ENCODE assay signal across 8 cellular contexts in genomic region chr10:101843032-101843991, GRCh38. TPM values are rescaled to one million over a fixed set of nuclear protein-coding genes. Genes with fewer than 3 reads are reported as not detected.
A peak's percentile ranks its signal among the peaks of the same experiment; 100 is the strongest.
DNase-seq lines count a peak whose midpoint lies in the region; ATAC-seq and TF ChIP-seq lines count a peak whose summit lies in the region.

Gene KCNIP2, minus strand, starts transcription at chr10:101843800. Its CDS starts 232 bp downstream, at chr10:101843568.

- H3K4me1 ChIP-seq in fibroblast of lung (ENCODE audit: control insufficient read depth, extremely low read depth, insufficient read depth, low read length) = no peaks in the 10 kb centered on the region

- H4K20me1 ChIP-seq in fibroblast of lung (ENCODE audit: control insufficient read depth, extremely low read depth, insufficient read depth, low read length) = no peaks in the 10 kb centered on the region

- no peak within 1 kb of the TSS for H2AFZ ChIP-seq in fibroblast of lung (ENCODE audit: low read length)

- no peak within 1 kb of the TSS for H3K27ac ChIP-seq in fibroblast of lung (ENCODE audit: insufficient read depth, low read length)

- TF ChIP-seq CTCF in GM12875 (IDR thresholded peaks at IDR 0.05; ENCODE audit: borderline replicate concordance, insufficient read depth, low read depth, low read length) (peak; percentile 79), fibroblast of lung (conservative IDR thresholded peaks at IDR 0.05 in 1 of 2, IDR thresholded peaks at IDR 0.05 in 1 of 2; ENCODE audit: low read depth in 1 of 2, low read length in 2 of 2) (peak; percentile 27 to 40), omental fat pad (IDR thresholded peaks at IDR 0.05) (no peak)

- no peaks in the 10 kb centered on the region for H3K79me2 ChIP-seq in fibroblast of lung (ENCODE audit: control insufficient read depth, insufficient read depth, low read length)

- no peaks in the 10 kb centered on the region for H3K9me3 Mint-ChIP-seq in activated T-helper 1 cell treated with anti-CD3 and anti-CD28 coated beads, Interleukin-12 subunit alpha, Interleukin-12 subunit beta, Interleukin-2, Interleukin-4 antibody, amounts not matched to agents 30 ng/mL and 10 ng/mL and 1 ng/mL, durations not matched to agents 14 hours and 24 hours and 36 hours

- peak within 1 kb of the TSS; percentile 14 for H3K27ac Mint-ChIP-seq in activated T-helper 1 cell treated with anti-CD3 and anti-CD28 coated beads, Interleukin-12 subunit alpha, Interleukin-12 subunit beta, Interleukin-2, Interleukin-4 antibody, amounts not matched to agents 30 ng/mL and 10 ng/mL and 1 ng/mL, durations not matched to agents 14 hours and 24 hours and 36 hours

- H3K4me1 Mint-ChIP-seq in activated T-helper 1 cell treated with anti-CD3 and anti-CD28 coated beads, Interleukin-12 subunit alpha, Interleukin-12 subunit beta, Interleukin-2, Interleukin-4 antibody, amounts not matched to agents 30 ng/mL and 10 ng/mL and 1 ng/mL, durations not matched to agents 14 hours and 24 hours and 36 hours (ENCODE audit: low read depth) = peaks cover 53% of the 10 kb centered on the region

- H3K27me3 ChIP-seq in fibroblast of lung (ENCODE audit: control insufficient read depth, insufficient read depth, low read length) (no peaks in the 10 kb centered on the region), MG63 (no peaks in the 10 kb centered on the region)

- no peak within 1 kb of the TSS for H3K4me2 ChIP-seq in fibroblast of lung (ENCODE audit: extremely low read depth, insufficient read depth, low read length)

- peak within 1 kb of the TSS; percentile 53 for H3K4me3 ChIP-seq in GM12875 (ENCODE audit: low read depth, low read length)
- no peak within 1 kb of the TSS for H3K4me3 ChIP-seq in fibroblast of lung (replicated peaks in 1 of 4; ENCODE audit: control extremely low read depth in 1 of 4, insufficient read depth in 1 of 4, low read depth in 3 of 4, low read length in 4 of 4)
- H3K4me3 ChIP-seq in MG63 = no peak within 1 kb of the TSS

- H3K36me3 ChIP-seq in fibroblast of lung (ENCODE audit: control insufficient read depth, insufficient read depth, low read length) = peaks cover 2% of the 10 kb centered on the region
- no peaks in the 10 kb centered on the region for H3K36me3 ChIP-seq in MG63

- no peak for ATAC-seq in omental fat pad (ENCODE audit: low FRiP score)
- ATAC-seq in GM21717 (IDR thresholded peaks at IDR 0.05; ENCODE audit: unreplicated experiment) = no peak

- DNase-seq in NCI-H510A treated with DMSO at 0.1 percent for 48 hours (lab: John Stamatoyannopoulos, UW) (peak; percentile 40), fibroblast of lung (ENCODE audit: low read depth in 2 of 2) (no peak), omental fat pad (ENCODE audit: low spot score) (no peak), epidermal melanocyte (ENCODE audit: insufficient read length, low spot score) (no peak), MG63 (no peak)
- peak; percentile 37 for DNase-seq in activated T-helper 1 cell treated with anti-CD3 and anti-CD28 coated beads, Interleukin-12 subunit alpha, Interleukin-12 subunit beta, Interleukin-2, Interleukin-4 antibody, amounts not matched to agents 30 ng/mL and 10 ng/mL and 1 ng/mL, durations not matched to agents 14 hours and 24 hours and 36 hours (ENCODE audit: low spot score)

- peaks cover 10% of the 10 kb centered on the region for H3K36me3 Mint-ChIP-seq in activated T-helper 1 cell treated with anti-CD3 and anti-CD28 coated beads, Interleukin-12 subunit alpha, Interleukin-12 subunit beta, Interleukin-2, Interleukin-4 antibody, amounts not matched to agents 30 ng/mL and 10 ng/mL and 1 ng/mL, durations not matched to agents 14 hours and 24 hours and 36 hours (ENCODE audit: low read depth)

- peaks cover 18% of the 10 kb centered on the region for H3K27me3 Mint-ChIP-seq in activated T-helper 1 cell treated with anti-CD3 and anti-CD28 coated beads, Interleukin-12 subunit alpha, Interleukin-12 subunit beta, Interleukin-2, Interleukin-4 antibody, amounts not matched to agents 30 ng/mL and 10 ng/mL and 1 ng/mL, durations not matched to agents 14 hours and 24 hours and 36 hours (ENCODE audit: insufficient read depth)

- H3K4me3 Mint-ChIP-seq in activated T-helper 1 cell treated with anti-CD3 and anti-CD28 coated beads, Interleukin-12 subunit alpha, Interleukin-12 subunit beta, Interleukin-2, Interleukin-4 antibody, amounts not matched to agents 30 ng/mL and 10 ng/mL and 1 ng/mL, durations not matched to agents 14 hours and 24 hours and 36 hours = peak within 1 kb of the TSS; percentile 72

- H3K9me3 ChIP-seq in fibroblast of lung (ENCODE audit: control insufficient read depth, insufficient read depth, low read depth, low read length) (no peaks in the 10 kb centered on the region), MG63 (no peaks in the 10 kb centered on the region)

- intact Hi-C loops in activated T-helper 1 cell treated with anti-CD3 and anti-CD28 coated beads, Interleukin-12 subunit alpha, Interleukin-12 subunit beta, Interleukin-2, Interleukin-4 antibody, amounts not matched to agents 30 ng/mL and 10 ng/mL and 1 ng/mL, durations not matched to agents 14 hours and 24 hours and 36 hours (cut with micrococcal nuclease) = loop anchor here (2.0 to 5.0 kb wide), 2 partner anchors 15 to 659 kb away; partner anchors contain the start of genes ACTR1A and SUFU

- H3K9ac ChIP-seq in fibroblast of lung (ENCODE audit: insufficient read depth, low read length) = no peak within 1 kb of the TSS

RNA-seq across cellular contexts. Expression of gene KCNIP2, which starts in this region (rescaled TPM):
- 1.4 and 2.5 TPM in 2 replicates for total RNA-seq in activated T-helper 1 cell treated with anti-CD3 and anti-CD28 coated beads, Interleukin-12 subunit alpha, Interleukin-12 subunit beta, Interleukin-2, Interleukin-4 antibody, amounts not matched to agents 30 ng/mL and 10 ng/mL and 1 ng/mL, durations not matched to agents 14 hours and 24 hours and 36 hours
- total RNA-seq in fibroblast of lung = 0.77 and 1.8 TPM in 2 replicates
- 0.16 and 0.37 TPM in 2 replicates for polyA plus RNA-seq in fibroblast of lung
- polyA plus RNA-seq in fibroblast of lung (2012) = 0.30 and 0.31 TPM in 2 replicates
- polyA minus RNA-seq in fibroblast of lung (ENCODE audit: low replicate concordance) = 0.43 TPM in 1 of 2 replicates, not detected in the other
- total RNA-seq in omental fat pad = 100 to 1,000 TPM in 1 of 4 donors, 10 to 100 TPM in 3; 60.4 to 252 (median 80.3) TPM
- total RNA-seq in MG63 (2014; rRNA removed; shearing (Covaris generic); ENCODE audit: low replicate concordance) = not detected in 2 replicates

Comparison
In these comparisons a context has a peak if more than half of its experiments do, and no peak if none do; other contexts are left out.
1. RNA of gene KCNIP2 (total RNA-seq): 60.4 to 252 TPM in omental fat pad; 1.4 to 2.5 TPM in activated T-helper 1 cell treated with anti-CD3 and anti-CD28 coated beads, Interleukin-12 subunit alpha, Interleukin-12 subunit beta, Interleukin-2, Interleukin-4 antibody, amounts not matched to agents 30 ng/mL and 10 ng/mL and 1 ng/mL, durations not matched to agents 14 hours and 24 hours and 36 hours, 0.77 to 1.8 TPM in fibroblast of lung and not detected in MG63; every median in the first group is over 10 times any median in the second.
2. CTCF ChIP-seq: peak in GM12875 (single experiment) and fibroblast of lung (2 of 2); none in omental fat pad (0 of 3).
3. DNase-seq: peak in NCI-H510A treated with DMSO at 0.1 percent for 48 hours (single experiment) and activated T-helper 1 cell treated with anti-CD3 and anti-CD28 coated beads, Interleukin-12 subunit alpha, Interleukin-12 subunit beta, Interleukin-2, Interleukin-4 antibody, amounts not matched to agents 30 ng/mL and 10 ng/mL and 1 ng/mL, durations not matched to agents 14 hours and 24 hours and 36 hours (single experiment); none in fibroblast of lung (0 of 2), omental fat pad (single experiment), epidermal melanocyte (single experiment) and MG63 (single experiment).